30 cellular contexts compared by ENCODE assay signal in the genomic region with DNA sequence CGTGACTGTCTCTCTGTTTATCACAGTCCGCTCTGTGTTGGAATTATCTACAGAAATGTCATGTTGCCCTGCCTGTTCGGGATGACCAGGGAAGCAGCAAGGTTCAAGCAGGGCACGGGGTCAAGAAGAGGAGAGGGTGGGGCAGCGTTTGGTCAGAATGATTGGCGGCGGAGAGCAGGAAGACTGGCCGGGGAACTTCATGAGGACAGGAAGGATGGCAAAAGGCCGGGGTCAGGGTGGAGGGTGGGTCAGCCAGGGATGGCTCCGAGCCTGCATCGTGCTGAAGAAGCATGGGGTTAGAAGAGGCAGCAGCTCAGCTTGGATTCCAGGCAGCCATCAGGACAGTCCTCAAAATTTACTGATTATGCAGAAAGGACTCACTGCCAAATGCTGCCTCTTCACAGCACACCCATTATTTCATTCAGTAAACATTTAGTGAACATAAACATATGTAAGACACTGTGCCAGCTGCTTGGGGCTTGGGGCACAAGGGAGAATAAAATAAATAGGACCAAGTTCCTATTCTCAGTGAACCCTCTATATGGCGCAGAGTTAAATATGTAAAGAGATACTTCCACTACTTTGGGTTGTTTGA. TPM values are rescaled to one million over a fixed set of nuclear protein-coding genes. Genes with fewer than 3 reads are reported as not detected.
A peak's percentile ranks its signal among the peaks of the same experiment; 100 is the strongest.
DNase-seq lines count a peak whose midpoint lies in the region; ATAC-seq, FAIRE-seq and TF ChIP-seq lines count a peak whose summit lies in the region.
"Had no signal": no experiment of that assay in that cellular context is flagged by ENCODE, and none has a peak within 500 bp of the region (broad histone marks: within the 10 kb centered on the region; RNA-seq: fewer than 3 reads in every experiment).

No MANE protein-coding gene starts in this region.

- H3K27ac Mint-ChIP-seq in neural progenitor cell, result no peak overlapping the region
- H3K27ac Mint-ChIP-seq: activated naive CD4-positive, alpha-beta T cell treated with anti-CD3 and anti-CD28 coated beads, Interleukin-2, amount 50 U/mL, for 72 hours; mesothelial cell of epicardium; progenitor cell of endocrine pancreas had no signal

- H3K4me1 ChIP-seq in cardiac muscle cell (ENCODE audit: low read depth) (peaks cover 48% of the 10 kb centered on the region), fibroblast of lung (ENCODE audit: control insufficient read depth, extremely low read depth, insufficient read depth, low read length) (peaks cover 10% of the 10 kb centered on the region), neural progenitor cell (no peaks in the 10 kb centered on the region), smooth muscle cell (ENCODE audit: low read depth) (peaks cover 17% of the 10 kb centered on the region)
- H3K4me1 ChIP-seq: breast epithelium, sigmoid colon, SJCRH30, transverse colon had no signal

- H3K4me3 Mint-ChIP-seq in neural progenitor cell, result peak overlapping the region; percentile 64
- H3K4me3 Mint-ChIP-seq in activated T-cell treated with anti-CD3 and anti-CD28 coated beads, Interleukin-2, amount 50 U/mL, for 4 hours, result no peak overlapping the region
- H3K4me3 Mint-ChIP-seq: mesothelial cell of epicardium had no signal

- H2AFZ ChIP-seq in fibroblast of lung (ENCODE audit: low read length) (peak overlapping the region; percentile 33), neural progenitor cell (replicated peaks) (no peak overlapping the region), smooth muscle cell (ENCODE audit: low read depth) (no peak overlapping the region)

- WGBS in smooth muscle cell (ENCODE audit: low lambda C conversion rate), result 84% methylated on average over 11 of the region's 12 CpGs

- H3K79me2 ChIP-seq in fibroblast of lung (ENCODE audit: control insufficient read depth, insufficient read depth, low read length) (no peaks in the 10 kb centered on the region), neural progenitor cell (ENCODE audit: low read depth) (no peaks in the 10 kb centered on the region), smooth muscle cell (ENCODE audit: low read depth) (no peaks in the 10 kb centered on the region)

- H3K9me3 Mint-ChIP-seq in neural progenitor cell, result no peaks in the 10 kb centered on the region
- H3K9me3 Mint-ChIP-seq in activated T-cell treated with anti-CD3 and anti-CD28 coated beads, Interleukin-2, amount 50 U/mL, for 4 hours, result no peaks in the 10 kb centered on the region
- H3K9me3 Mint-ChIP-seq: activated naive CD4-positive, alpha-beta T cell treated with anti-CD3 and anti-CD28 coated beads, Interleukin-2, amount 50 U/mL, for 72 hours had no signal

- peaks cover 5% of the 10 kb centered on the region for H3K27me3 Mint-ChIP-seq in neural progenitor cell (ENCODE audit: insufficient read depth, low read depth)
- peaks cover 2% of the 10 kb centered on the region for H3K27me3 Mint-ChIP-seq in activated T-cell treated with anti-CD3 and anti-CD28 coated beads, Interleukin-2, amount 50 U/mL, for 4 hours (ENCODE audit: low read depth)

- FAIRE-seq in HTR-8/SVneo (lab: Jason Lieb, UNC), result no peak
- FAIRE-seq: endothelial cell of umbilical vein had no signal

- H3K9ac ChIP-seq in fibroblast of lung (ENCODE audit: insufficient read depth, low read length), result no peak overlapping the region
- H3K9ac ChIP-seq in neural progenitor cell, result no peak overlapping the region
- H3K9ac ChIP-seq in smooth muscle cell (ENCODE audit: low read depth), result no peak overlapping the region

- intact Hi-C loops in Right ventricle myocardium inferior (cut with DNase I), result no loop called here

- H3K36me3 Mint-ChIP-seq in neural progenitor cell, result no peaks in the 10 kb centered on the region
- H3K36me3 Mint-ChIP-seq in activated T-cell treated with anti-CD3 and anti-CD28 coated beads, Interleukin-2, amount 50 U/mL, for 4 hours (ENCODE audit: insufficient read depth), result no peaks in the 10 kb centered on the region
- H3K36me3 Mint-ChIP-seq: activated naive CD4-positive, alpha-beta T cell treated with anti-CD3 and anti-CD28 coated beads, Interleukin-2, amount 50 U/mL, for 72 hours had no signal

- H4K20me1 ChIP-seq in fibroblast of lung (ENCODE audit: control insufficient read depth, extremely low read depth, insufficient read depth, low read length), result no peaks in the 10 kb centered on the region
- no peaks in the 10 kb centered on the region for H4K20me1 ChIP-seq in neural progenitor cell (ENCODE audit: low read depth)
- no peaks in the 10 kb centered on the region for H4K20me1 ChIP-seq in smooth muscle cell (ENCODE audit: low read depth)

- H3K27me3 ChIP-seq in cardiac muscle cell (no peaks in the 10 kb centered on the region), fibroblast of lung (ENCODE audit: control insufficient read depth, insufficient read depth, low read length) (no peaks in the 10 kb centered on the region), neural progenitor cell (no peaks in the 10 kb centered on the region), smooth muscle cell (ENCODE audit: low read depth) (no peaks in the 10 kb centered on the region)
- H3K27me3 ChIP-seq: breast epithelium, sigmoid colon, SJCRH30 had no signal

- DNase-seq in cardiac muscle cell (ENCODE audit: low read depth in 1 of 2, low spot score in 1 of 2) (no peak), Right ventricle myocardium inferior (ENCODE audit: missing footprints) (no peak), NCI-H345 (lab: John Stamatoyannopoulos, UW) (peak; percentile 84), fibroblast of lung (ENCODE audit: low read depth in 2 of 2) (peak in 1 of 2 donors; percentile 26), neural progenitor cell (ENCODE audit: low spot score) (no peak), smooth muscle cell (lab: John Stamatoyannopoulos, UW; ENCODE audit: unreplicated experiment) (no peak), HTR-8/SVneo (ENCODE audit: insufficient read length, low spot score) (no peak)
- DNase-seq in activated T-cell treated with anti-CD3 and anti-CD28 coated beads, Interleukin-2, amount 50 U/mL, for 4 hours, result no peak
- DNase-seq: activated CD4-positive, alpha-beta T cell treated with anti-CD3 and anti-CD28 coated beads for 48 hours; activated effector memory CD4-positive, alpha-beta T cell treated with Interleukin-2 at 50 U/mL for 16 hours; anterior cingulate cortex; GDM1; hypothalamus; left colon; NCI-H187; NCI-H226; NCI-H748 treated with DMSO at 0.1 percent for 48 hours; sigmoid colon; SJCRH30; stimulated activated CD4-positive, alpha-beta T cell treated with anti-CD3 and anti-CD28 coated beads, Interleukin-4, amount 100 ng/mL, for 24 hours; SW 1271; transverse colon; WERI-Rb-1 had no signal

- TF ChIP-seq CTCF in cardiac muscle cell (IDR thresholded peaks at IDR 0.05; ENCODE audit: low read depth, low read length), result no peak
- no peak for TF ChIP-seq CTCF in fibroblast of lung (conservative IDR thresholded peaks at IDR 0.05 in 1 of 2, IDR thresholded peaks at IDR 0.05 in 1 of 2; ENCODE audit: low read depth in 1 of 2, low read length in 2 of 2)
- no peak for TF ChIP-seq CTCF in neural progenitor cell (IDR thresholded peaks at IDR 0.05)
- no peak for TF ChIP-seq CTCF in smooth muscle cell (IDR thresholded peaks at IDR 0.05; ENCODE audit: borderline replicate concordance, insufficient read depth, poor library complexity, severe bottlenecking)

- H3F3A ChIP-seq in neural progenitor cell (ENCODE audit: low read depth) (no peaks in the 10 kb centered on the region), smooth muscle cell (ENCODE audit: low read depth) (peaks cover 12% of the 10 kb centered on the region)

- no peak overlapping the region for H3K4me2 ChIP-seq in fibroblast of lung (ENCODE audit: extremely low read depth, insufficient read depth, low read length)
- H3K4me2 ChIP-seq in neural progenitor cell, result no peak overlapping the region
- H3K4me2 ChIP-seq in smooth muscle cell, result no peak overlapping the region

- H3K9me3 ChIP-seq in cardiac muscle cell (ENCODE audit: low read depth), result no peaks in the 10 kb centered on the region
- H3K9me3 ChIP-seq in fibroblast of lung (ENCODE audit: control insufficient read depth, insufficient read depth, low read depth, low read length), result no peaks in the 10 kb centered on the region
- no peaks in the 10 kb centered on the region for H3K9me3 ChIP-seq in neural progenitor cell (ENCODE audit: low read depth)
- no peaks in the 10 kb centered on the region for H3K9me3 ChIP-seq in smooth muscle cell (replicated peaks; ENCODE audit: low read depth)
- H3K9me3 ChIP-seq: breast epithelium, sigmoid colon, SJCRH30, transverse colon had no signal

- H3K36me3 ChIP-seq in cardiac muscle cell (peaks cover 18% of the 10 kb centered on the region), fibroblast of lung (ENCODE audit: control insufficient read depth, insufficient read depth, low read length) (no peaks in the 10 kb centered on the region), neural progenitor cell (no peaks in the 10 kb centered on the region), smooth muscle cell (ENCODE audit: low read depth) (no peaks in the 10 kb centered on the region)
- H3K36me3 ChIP-seq: breast epithelium, sigmoid colon, SJCRH30, transverse colon, WERI-Rb-1 had no signal

- H3K27ac ChIP-seq in cardiac muscle cell (peak overlapping the region; percentile 83), fibroblast of lung (ENCODE audit: insufficient read depth, low read length) (no peak overlapping the region), neural progenitor cell (no peak overlapping the region), smooth muscle cell (ENCODE audit: low read depth) (no peak overlapping the region)
- H3K27ac ChIP-seq: breast epithelium, sigmoid colon, SJCRH30, transverse colon, WERI-Rb-1 had no signal

- no peak for ATAC-seq in Right ventricle myocardium inferior
- no peak for ATAC-seq in activated T-cell treated with anti-CD3 and anti-CD28 coated beads, Interleukin-2, amount 50 U/mL, for 4 hours
- ATAC-seq: activated naive CD4-positive, alpha-beta T cell treated with anti-CD3 and anti-CD28 coated beads, Interleukin-2, amount 50 U/mL, for 72 hours; left colon had no signal

- H3K4me1 Mint-ChIP-seq in neural progenitor cell, result peaks cover 6% of the 10 kb centered on the region
- no peaks in the 10 kb centered on the region for H3K4me1 Mint-ChIP-seq in activated T-cell treated with anti-CD3 and anti-CD28 coated beads, Interleukin-2, amount 50 U/mL, for 4 hours (ENCODE audit: low read depth)

- no peak overlapping the region for H3K4me3 ChIP-seq in cardiac muscle cell
- H3K4me3 ChIP-seq in fibroblast of lung (replicated peaks in 1 of 4; ENCODE audit: control extremely low read depth in 1 of 4, insufficient read depth in 1 of 4, low read depth in 3 of 4, low read length in 4 of 4), result no peak overlapping the region
- no peak overlapping the region for H3K4me3 ChIP-seq in neural progenitor cell
- no peak overlapping the region for H3K4me3 ChIP-seq in smooth muscle cell
- H3K4me3 ChIP-seq: breast epithelium, sigmoid colon, SJCRH30, transverse colon had no signal

RNA-seq across cellular contexts. Expression of gene WNT2, which starts 42.8 kb away (rescaled TPM):
- total RNA-seq in cardiac muscle cell (260 and 313 TPM in 2 replicates), Right ventricle myocardium inferior (not detected), fibroblast of lung (1.7 and 3.9 TPM in 2 replicates), neural progenitor cell (ENCODE audit: low replicate concordance) (not detected in 2 replicates), smooth muscle cell (98.9 and 106 TPM in 2 replicates)
- polyA plus RNA-seq in cardiac muscle cell (348 and 378 TPM in 2 replicates), fibroblast of lung (4.8 and 14.5 TPM in 2 replicates), smooth muscle cell (116 and 182 TPM in 2 replicates)
- polyA plus RNA-seq in fibroblast of lung (2012), result 4.5 and 14.1 TPM in 2 replicates
- polyA minus RNA-seq in fibroblast of lung (ENCODE audit: low replicate concordance), result 3.8 and 36.1 TPM in 2 replicates
- not detected for total RNA-seq in activated T-cell treated with anti-CD3 and anti-CD28 coated beads, Interleukin-2, amount 50 U/mL, for 4 hours
- total RNA-seq: activated naive CD4-positive, alpha-beta T cell treated with anti-CD3 and anti-CD28 coated beads, Interleukin-2, amount 50 U/mL, for 72 hours; endothelial cell of umbilical vein; glomerular endothelial cell; left colon; LHCN-M2; transverse colon had no signal
- polyA plus RNA-seq: endothelial cell of umbilical vein had no signal

Comparison
In these comparisons a context has a peak if more than half of its experiments do, and no peak if none do; other contexts are left out.
1. RNA of gene WNT2, which starts 42.8 kb away (total RNA-seq): 260 to 313 TPM in cardiac muscle cell and 98.9 to 106 TPM in smooth muscle cell; 1.7 to 3.9 TPM in fibroblast of lung, not detected in Right ventricle myocardium inferior (single experiment), not detected in neural progenitor cell and not detected in activated T-cell treated with anti-CD3 and anti-CD28 coated beads, Interleukin-2, amount 50 U/mL, for 4 hours; every median in the first group is over 10 times any median in the second.